ENCODE assay signal across 39 cellular contexts in the genomic region with DNA sequence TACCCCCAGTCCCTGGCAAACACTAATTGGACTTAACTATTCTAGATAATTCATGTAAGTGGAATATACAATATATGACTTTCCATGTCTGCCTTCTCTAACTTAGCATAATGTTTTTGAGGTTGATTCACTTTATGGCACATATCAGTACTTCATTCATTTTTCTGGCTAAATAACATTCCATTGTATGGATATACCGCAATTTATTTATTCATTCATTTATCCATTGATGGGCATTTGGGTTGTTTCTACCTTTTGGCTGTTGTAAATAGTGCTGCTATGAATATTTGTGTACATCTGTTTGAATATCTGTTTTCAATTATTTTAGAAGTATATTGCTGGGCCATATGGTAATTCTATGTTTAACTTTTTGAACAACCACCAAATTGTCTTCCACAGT.
"Had no signal": no experiment of that assay in that cellular context is flagged by ENCODE, and none has a peak within 500 bp of the region (broad histone marks: within the 10 kb centered on the region; RNA-seq: fewer than 3 reads in every experiment).

No MANE protein-coding gene starts in this region.

- ATAC-seq: activated naive CD4-positive, alpha-beta T cell treated with anti-CD3 and anti-CD28 coated beads, Interleukin-2, amount 50 U/mL, for 72 hours; activated naive CD8-positive, alpha-beta T cell treated with anti-CD3 and anti-CD28 coated beads, Interleukin-2, amount 50 U/mL, for 24 hours; activated T-cell treated with anti-CD3 and anti-CD28 coated beads, Interleukin-2, amount 50 U/mL, for 4 hours; activated T-cell treated with anti-CD3 and anti-CD28 coated beads, Interleukin-2, amount 50 U/mL, for 72 hours; activated T-helper 17 cell treated with anti-CD3 and anti-CD28 coated beads, Interleukin-2, amount 50 U/mL, for 72 hours; body of pancreas had no signal

- H3K27ac Mint-ChIP-seq: activated naive CD4-positive, alpha-beta T cell treated with anti-CD3 and anti-CD28 coated beads for 36 hours; activated naive CD4-positive, alpha-beta T cell treated with anti-CD3 and anti-CD28 coated beads, Interleukin-2, amount 10 ng/mL, durations not matched to agents 7 days and 5 days; activated naive CD4-positive, alpha-beta T cell treated with anti-CD3 and anti-CD28 coated beads, Interleukin-2, amount 50 U/mL, for 24 hours; activated naive CD4-positive, alpha-beta T cell treated with anti-CD3 and anti-CD28 coated beads, Interleukin-2, amount 50 U/mL, for 72 hours; activated naive CD8-positive, alpha-beta T cell; activated naive CD8-positive, alpha-beta T cell treated with anti-CD3 and anti-CD28 coated beads for 36 hours; activated naive CD8-positive, alpha-beta T cell treated with anti-CD3 and anti-CD28 coated beads, Interleukin-2, amount 10 ng/mL, durations not matched to agents 7 days and 5 days; activated naive CD8-positive, alpha-beta T cell treated with anti-CD3 and anti-CD28 coated beads, Interleukin-2, amount 50 U/mL, for 24 hours; activated T-cell treated with anti-CD3 and anti-CD28 coated beads, Interleukin-2, amount 50 U/mL, for 24 hours; activated T-cell treated with anti-CD3 and anti-CD28 coated beads, Interleukin-2, amount 50 U/mL, for 72 hours; activated T-helper 1 cell treated with anti-CD3 and anti-CD28 coated beads, Interleukin-12 subunit alpha, Interleukin-12 subunit beta, Interleukin-2, Interleukin-4 antibody, amounts not matched to agents 30 ng/mL and 10 ng/mL and 1 ng/mL, durations not matched to agents 14 hours and 24 hours and 36 hours; activated T-helper 17 cell treated with anti-CD3 and anti-CD28 coated beads, Interleukin-2, amount 50 U/mL, for 72 hours; activated T-helper 2 cell treated with anti-CD3 and anti-CD28 coated beads, Interferon-gamma antibody, Interleukin-2, Interleukin-4, amounts not matched to agents 10 μg/mL and 5 μg/mL and 100 μg/mL, durations not matched to agents 14 hours and 24 hours and 36 hours; brain had no signal

- H3K4me1 ChIP-seq: adrenal gland, ascending aorta, body of pancreas, breast epithelium had no signal

- H3K9me3 ChIP-seq: adrenal gland, body of pancreas had no signal

- H3K27me3 ChIP-seq: adrenal gland, ascending aorta, body of pancreas, brain microvascular endothelial cell, breast epithelium, cardiac muscle cell had no signal

- H3K9me3 Mint-ChIP-seq: activated naive CD4-positive, alpha-beta T cell treated with anti-CD3 and anti-CD28 coated beads, Interleukin-2, amount 50 U/mL, for 24 hours had no signal

- H3K4me3 Mint-ChIP-seq: activated naive CD4-positive, alpha-beta T cell treated with anti-CD3 and anti-CD28 coated beads for 36 hours; activated naive CD4-positive, alpha-beta T cell treated with anti-CD3 and anti-CD28 coated beads, Interleukin-2, amount 10 ng/mL, durations not matched to agents 7 days and 5 days; activated naive CD4-positive, alpha-beta T cell treated with anti-CD3 and anti-CD28 coated beads, Interleukin-2, amount 50 U/mL, for 24 hours; activated naive CD8-positive, alpha-beta T cell; activated naive CD8-positive, alpha-beta T cell treated with anti-CD3 and anti-CD28 coated beads for 36 hours; activated naive CD8-positive, alpha-beta T cell treated with anti-CD3 and anti-CD28 coated beads, Interleukin-2, amount 10 ng/mL, durations not matched to agents 7 days and 5 days; activated naive CD8-positive, alpha-beta T cell treated with anti-CD3 and anti-CD28 coated beads, Interleukin-2, amount 50 U/mL, for 24 hours; activated T-cell treated with anti-CD3 and anti-CD28 coated beads, Interleukin-2, amount 50 U/mL, for 24 hours; activated T-cell treated with anti-CD3 and anti-CD28 coated beads, Interleukin-2, amount 50 U/mL, for 4 hours; activated T-cell treated with anti-CD3 and anti-CD28 coated beads, Interleukin-2, amount 50 U/mL, for 72 hours; activated T-helper 1 cell treated with anti-CD3 and anti-CD28 coated beads, Interleukin-12 subunit alpha, Interleukin-12 subunit beta, Interleukin-2, Interleukin-4 antibody, amounts not matched to agents 30 ng/mL and 10 ng/mL and 1 ng/mL, durations not matched to agents 14 hours and 24 hours and 36 hours; activated T-helper 17 cell treated with anti-CD3 and anti-CD28 coated beads, Interleukin-2, amount 50 U/mL, for 72 hours; brain; central memory CD8-positive, alpha-beta T cell had no signal

- FAIRE-seq: bronchial epithelial cell had no signal

- H3K4me1 Mint-ChIP-seq: activated naive CD4-positive, alpha-beta T cell treated with anti-CD3 and anti-CD28 coated beads, Interleukin-2, amount 10 ng/mL, durations not matched to agents 7 days and 5 days; activated naive CD4-positive, alpha-beta T cell treated with anti-CD3 and anti-CD28 coated beads, Interleukin-2, amount 50 U/mL, for 24 hours; activated naive CD8-positive, alpha-beta T cell treated with anti-CD3 and anti-CD28 coated beads, Interleukin-2, amount 10 ng/mL, durations not matched to agents 7 days and 5 days; activated T-helper 17 cell treated with anti-CD3 and anti-CD28 coated beads, Interleukin-2, amount 50 U/mL, for 72 hours; central memory CD8-positive, alpha-beta T cell had no signal

- H3K4me3 ChIP-seq: adrenal gland, ascending aorta, body of pancreas, breast epithelium, cardiac muscle cell had no signal

- H3K36me3 ChIP-seq: adrenal gland, ascending aorta, brain microvascular endothelial cell, breast epithelium, cardiac muscle cell had no signal

- H3K27ac ChIP-seq: adrenal gland, ascending aorta, body of pancreas, brain microvascular endothelial cell, breast epithelium, cardiac muscle cell had no signal

- DNase-seq: activated effector memory CD4-positive, alpha-beta T cell treated with anti-CD3 and anti-CD28 coated beads, Interleukin-2, amount 50 U/mL, for 16 hours; activated effector memory CD4-positive, alpha-beta T cell treated with Interleukin-2 at 50 U/mL for 16 hours; activated gamma-delta T cell; activated gamma-delta T cell treated with Interleukin-2 at 50 U/mL for 16 hours; activated naive CD4-positive, alpha-beta T cell; activated naive CD4-positive, alpha-beta T cell treated with anti-CD3 and anti-CD28 coated beads for 36 hours; activated naive CD4-positive, alpha-beta T cell treated with anti-CD3 and anti-CD28 coated beads, Interleukin-2, amount 10 ng/mL, durations not matched to agents 7 days and 5 days; activated naive CD4-positive, alpha-beta T cell treated with anti-CD3 and anti-CD28 coated beads, Interleukin-2, amount 50 U/mL, for 16 hours; activated naive CD4-positive, alpha-beta T cell treated with Interleukin-2 at 50 U/mL for 16 hours; activated naive CD8-positive, alpha-beta T cell treated with anti-CD3 and anti-CD28 coated beads for 36 hours; activated naive CD8-positive, alpha-beta T cell treated with anti-CD3 and anti-CD28 coated beads, Interleukin-2, amount 10 ng/mL, durations not matched to agents 7 days and 5 days; activated naive CD8-positive, alpha-beta T cell treated with anti-CD3 and anti-CD28 coated beads, Interleukin-2, amount 50 U/mL, for 24 hours; activated T-cell treated with anti-CD3 and anti-CD28 coated beads, Interleukin-2, amount 50 U/mL, for 1 hour; activated T-cell treated with anti-CD3 and anti-CD28 coated beads, Interleukin-2, amount 50 U/mL, for 24 hours; activated T-cell treated with anti-CD3 and anti-CD28 coated beads, Interleukin-2, amount 50 U/mL, for 4 hours; activated T-cell treated with anti-CD3 and anti-CD28 coated beads, Interleukin-2, amount 50 U/mL, for 48 hours; activated T-cell treated with anti-CD3 and anti-CD28 coated beads, Interleukin-2, amount 50 U/mL, for 72 hours; adrenal gland; amniotic stem cell; amygdala; anterior cingulate cortex; aorta; body of pancreas; brain microvascular endothelial cell; caudate nucleus; central memory CD4-positive, alpha-beta T cell; cerebellar nuclear complex had no signal

- H3K36me3 Mint-ChIP-seq: activated naive CD4-positive, alpha-beta T cell treated with anti-CD3 and anti-CD28 coated beads, Interleukin-2, amount 10 ng/mL, durations not matched to agents 7 days and 5 days; brain had no signal

- H3K27me3 Mint-ChIP-seq: activated naive CD4-positive, alpha-beta T cell treated with anti-CD3 and anti-CD28 coated beads, Interleukin-2, amount 10 ng/mL, durations not matched to agents 7 days and 5 days had no signal
